8 cellular contexts compared by ENCODE assay signal in the genomic region with DNA sequence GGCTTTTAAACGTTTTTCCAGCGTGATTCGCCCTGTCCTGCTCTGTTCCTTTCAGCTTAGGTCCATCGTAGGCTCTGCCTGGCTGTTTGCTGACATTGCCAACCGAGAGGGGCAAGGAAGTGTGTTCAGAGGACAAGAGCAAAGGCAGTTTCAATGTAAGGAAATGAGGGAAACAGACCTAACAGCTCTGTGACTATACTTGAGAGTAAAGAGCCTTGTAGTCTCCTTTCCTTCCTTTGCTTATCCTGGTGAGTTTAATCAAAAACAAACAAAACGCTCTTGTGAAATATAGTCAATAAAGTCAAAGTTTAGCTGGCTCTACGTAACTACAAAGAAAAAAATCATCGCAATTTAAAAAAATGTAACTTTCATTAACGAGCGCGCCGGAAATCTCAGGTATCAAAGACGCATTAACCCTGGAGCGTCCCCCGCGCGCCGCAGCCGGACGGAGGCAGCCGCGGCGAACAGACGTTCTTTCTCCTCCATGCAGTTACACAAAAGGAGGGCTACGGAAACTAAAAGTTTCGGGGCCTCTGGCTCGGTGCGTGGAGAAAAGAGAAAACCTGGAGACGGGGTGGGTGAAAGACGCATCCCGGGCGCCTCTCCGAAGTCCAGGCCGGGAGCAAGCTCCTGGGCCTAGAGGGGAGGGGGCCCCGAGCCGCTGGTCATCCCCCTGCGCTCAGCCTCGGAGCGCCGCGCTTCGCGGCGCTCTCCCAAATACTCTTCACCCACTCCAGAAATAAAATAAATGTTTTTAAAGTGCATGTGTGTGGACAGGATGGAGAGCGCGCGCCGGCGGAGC. TPM values are rescaled to one million over a fixed set of nuclear protein-coding genes. Genes with fewer than 3 reads are reported as not detected.
A peak's percentile ranks its signal among the peaks of the same experiment; 100 is the strongest.
DNase-seq lines count a peak whose midpoint lies in the region; ATAC-seq and TF ChIP-seq lines count a peak whose summit lies in the region.

No MANE protein-coding gene starts in this region.

- 0 to 1% methylated on average over 18 to 36 of the region's 49 CpGs for WGBS in gastroesophageal sphincter (ENCODE audit: low coverage in 1 of 2), 2 donors
- WGBS in ovary, 3 donors = 1% methylated on average over 49 of the region's 49 CpGs

- POLR2A ChIA-PET in A673 (lab: Charles Lee; ENCODE audit: low non-redundant PET) = no interaction called here

- no peaks in the 10 kb centered on the region for H3K9me3 ChIP-seq in A673 (ENCODE audit: low read depth, low read length, poor library complexity, severe bottlenecking)
- no peaks in the 10 kb centered on the region for H3K9me3 ChIP-seq in HAP-1
- H3K9me3 ChIP-seq in T-helper 17 cell (ENCODE audit: control insufficient read depth, low read length, poor library complexity, severe bottlenecking) = no peaks in the 10 kb centered on the region
- H3K9me3 ChIP-seq in gastroesophageal sphincter = no peaks in the 10 kb centered on the region
- H3K9me3 ChIP-seq in ovary = no peaks in the 10 kb centered on the region

- in situ Hi-C loops in HAP-1 (cut with MboI; ENCODE audit: low sequenced_read_pairs) = no loop called here

- no peaks in the 10 kb centered on the region for H3K4me1 Mint-ChIP-seq in T-helper 17 cell

- H3K27ac ChIP-seq in A673 (ENCODE audit: low read depth, low read length, poor library complexity, severe bottlenecking) (no peak overlapping the region), gastroesophageal sphincter (peak overlapping the region; percentile 94 to 99 (median 98)), ovary (peak overlapping the region; percentile 92 to 96)

- intact Hi-C loops in A673 (cut with micrococcal nuclease; ENCODE audit: unreplicated experiment) (no loop called here), ovary (cut with DNase I) (loop anchor here in 1 of 4 donors (5.0 kb wide), 1 partner anchor 488 kb away; no protein-coding TSS in a partner anchor)

- peaks cover 35% of the 10 kb centered on the region for H3K27me3 Mint-ChIP-seq in T-helper 17 cell

- H3K4me3 Mint-ChIP-seq in T-helper 17 cell = peak overlapping the region; percentile 53

- H3K27me3 ChIP-seq in A673 (replicated peaks; ENCODE audit: insufficient read depth, low read depth, low read length, poor library complexity) (peaks cover 66% of the 10 kb centered on the region), HAP-1 (ENCODE audit: low read depth) (no peaks in the 10 kb centered on the region), gastroesophageal sphincter (no peaks in the 10 kb centered on the region), ovary (no peaks in the 10 kb centered on the region)

- no TSS peak for BruUV-seq in A673 (replicated peaks; lab: Mats Ljungman, UMichigan)

- no peaks in the 10 kb centered on the region for H3K36me3 ChIP-seq in A673 (ENCODE audit: insufficient read depth, low read length, poor library complexity, severe bottlenecking)
- no peaks in the 10 kb centered on the region for H3K36me3 ChIP-seq in HAP-1 (replicated peaks)
- no peaks in the 10 kb centered on the region for H3K36me3 ChIP-seq in gastroesophageal sphincter
- no peaks in the 10 kb centered on the region for H3K36me3 ChIP-seq in ovary

- peak; percentile 55 for DNase-seq in A673 (ENCODE audit: low spot score)
- DNase-seq in HAP-1 (ENCODE audit: low spot score in 2 of 2) = peak; percentile 70 to 82
- DNase-seq in T-helper 17 cell = no peak
- peak; percentile 70 to 79 (median 76) for DNase-seq in ovary
- no peak for DNase-seq in pons (ENCODE audit: low spot score)
- no peak for DNase-seq in OCI-M2 (lab: John Stamatoyannopoulos, UW; ENCODE audit: unreplicated experiment)

- TF ChIP-seq POLR2A in gastroesophageal sphincter (IDR thresholded peaks at IDR 0.05) = peak in 1 of 2 donors; percentile 25
- peak; percentile 26 for TF ChIP-seq POLR2A in ovary (IDR thresholded peaks at IDR 0.05)

- TF ChIP-seq EP300 in gastroesophageal sphincter (IDR thresholded peaks at IDR 0.05) (no peak), ovary (IDR thresholded peaks at IDR 0.05) (no peak)

- peaks cover 9% of the 10 kb centered on the region for H3K4me1 ChIP-seq in A673 (ENCODE audit: insufficient read depth, low read length, poor library complexity, severe bottlenecking)
- peaks cover 31% of the 10 kb centered on the region for H3K4me1 ChIP-seq in HAP-1
- H3K4me1 ChIP-seq in gastroesophageal sphincter = peaks cover 0 to 26% (median 0%) of the 10 kb centered on the region in 3 donors
- no peaks in the 10 kb centered on the region for H3K4me1 ChIP-seq in ovary (ENCODE audit: insufficient read depth)

- ATAC-seq in T-helper 17 cell (no peak), gastroesophageal sphincter (peak; percentile 46), GM21423 (IDR thresholded peaks at IDR 0.05; ENCODE audit: unreplicated experiment) (no peak)

- H3K4me3 ChIP-seq in A673 (ENCODE audit: low read depth, low read length, poor library complexity, severe bottlenecking) = peak overlapping the region; percentile 52
- peak overlapping the region; percentile 69 for H3K4me3 ChIP-seq in HAP-1
- peak overlapping the region; percentile 89 to 99 for H3K4me3 ChIP-seq in gastroesophageal sphincter
- H3K4me3 ChIP-seq in ovary = peak overlapping the region; percentile 49

- no peak for TF ChIP-seq CTCF in A673 (conservative IDR thresholded peaks at IDR 0.05; ENCODE audit: low read depth, low read length)
- TF ChIP-seq CTCF in gastroesophageal sphincter (IDR thresholded peaks at IDR 0.05) = no peak
- TF ChIP-seq CTCF in ovary (IDR thresholded peaks at IDR 0.05) = no peak

- H3K27ac Mint-ChIP-seq in T-helper 17 cell = no peak overlapping the region

- H3K36me3 Mint-ChIP-seq in T-helper 17 cell (ENCODE audit: low read depth) = no peaks in the 10 kb centered on the region

- CTCF ChIA-PET in A673 (lab: Charles Lee) = no interaction called here

RNA-seq across cellular contexts. Expression of gene ADGRL2, which starts 0.6 kb away (rescaled TPM):
- total RNA-seq in A673 (2021) (1.5 and 2.8 TPM in 2 replicates), T-helper 17 cell (not detected), gastroesophageal sphincter (100 to 1,000 TPM in 1 of 4 donors, 10 to 100 TPM in 3; 68.9 to 141 (median 83.8) TPM), ovary (10 to 100 TPM; 59.4 to 83.5 (median 69.0) TPM)
- 10 to 100 TPM; 55.0 to 66.1 TPM for polyA plus RNA-seq in ovary

Comparison
In these comparisons a context has a peak if more than half of its experiments do, and no peak if none do; other contexts are left out.
1. DNase-seq: peak in A673 (single experiment), HAP-1 (2 of 2) and ovary (5 of 5); none in T-helper 17 cell (0 of 3), pons (single experiment) and OCI-M2 (single experiment).
2. RNA of gene ADGRL2, which starts 0.6 kb away (total RNA-seq): 68.9 to 141 TPM in gastroesophageal sphincter and 59.4 to 83.5 TPM in ovary; 1.5 to 2.8 TPM in A673 and not detected in T-helper 17 cell; every median in the first group is over 10 times any median in the second.
3. Peak in every context shown above with its lines, with median percentiles within 50 percentile points of each other: H3K4me3 ChIP-seq.